Comparison of ENCODE assay signal across 15 cellular contexts in genomic region chr21:36839123-36839522, GRCh38.
DNase-seq lines count a peak whose midpoint lies in the region; ATAC-seq and TF ChIP-seq lines count a peak whose summit lies in the region.
"Had no signal": no experiment of that assay in that cellular context is flagged by ENCODE, and none has a peak within 500 bp of the region (broad histone marks: within the 10 kb centered on the region; RNA-seq: fewer than 3 reads in every experiment).

No MANE protein-coding gene starts in this region.

- H3K4me1 ChIP-seq in HAP-1: no peaks in the 10 kb centered on the region

- H3K4me1 Mint-ChIP-seq in activated T-helper 17 cell treated with anti-CD3 and anti-CD28 coated beads, Interleukin-2, amount 50 U/mL, for 72 hours: peaks cover 5% of the 10 kb centered on the region
- H3K4me1 Mint-ChIP-seq: activated B cell treated with CpG ODN at 0.5 μM for 24 hours had no signal

- no peak overlapping the region for H3K4me3 Mint-ChIP-seq in activated T-helper 17 cell treated with anti-CD3 and anti-CD28 coated beads, Interleukin-2, amount 50 U/mL, for 72 hours
- H3K4me3 Mint-ChIP-seq: activated B cell treated with CpG ODN at 0.5 μM for 24 hours had no signal

- peak overlapping the region; percentile 52 for H3K27ac Mint-ChIP-seq in activated T-helper 17 cell treated with anti-CD3 and anti-CD28 coated beads, Interleukin-2, amount 50 U/mL, for 72 hours
- H3K27ac Mint-ChIP-seq: activated B cell treated with CpG ODN at 0.5 μM for 24 hours had no signal

- intact Hi-C loops in cardiac septum (cut with DNase I): loop anchor here (5.0 kb wide), 1 partner anchor 47 kb away; no protein-coding TSS in a partner anchor

- H3K4me3 ChIP-seq in fibroblast of villous mesenchyme (ENCODE audit: low read depth, low read length) (no peak overlapping the region), HAP-1 (no peak overlapping the region)
- H3K4me3 ChIP-seq: smooth muscle cell had no signal

- peak; percentile 26 for DNase-seq in NCI-H1092 treated with DMSO at 0.1 percent for 48 hours (lab: John Stamatoyannopoulos, UW)
- no peak for DNase-seq in NCI-H1092 (lab: John Stamatoyannopoulos, UW)
- peak; percentile 38 for DNase-seq in fibroblast of villous mesenchyme (ENCODE audit: low read depth)
- peak; percentile 39 for DNase-seq in smooth muscle cell of the brain vasculature (ENCODE audit: low read depth, low spot score)
- no peak for DNase-seq in HAP-1 (ENCODE audit: low spot score in 2 of 2)
- DNase-seq in cardiac septum (ENCODE audit: low spot score): no peak
- DNase-seq: activated B cell treated with CpG ODN at 0.5 μM for 24 hours; activated naive CD4-positive, alpha-beta T cell; central memory CD4-positive, alpha-beta T cell; erythroblast; mammary epithelial cell had no signal

- in situ Hi-C loops in HAP-1 (cut with MboI; ENCODE audit: low sequenced_read_pairs): no loop called here

- TF ChIP-seq CTCF in fibroblast of villous mesenchyme (IDR thresholded peaks at IDR 0.05; ENCODE audit: insufficient read depth, low read depth, low read length): no peak

- no peaks in the 10 kb centered on the region for H3K27me3 Mint-ChIP-seq in activated T-helper 17 cell treated with anti-CD3 and anti-CD28 coated beads, Interleukin-2, amount 50 U/mL, for 72 hours
- H3K27me3 Mint-ChIP-seq: activated B cell treated with CpG ODN at 0.5 μM for 24 hours had no signal

- H3K36me3 ChIP-seq in HAP-1 (replicated peaks): no peaks in the 10 kb centered on the region

- no peaks in the 10 kb centered on the region for H3K9me3 Mint-ChIP-seq in activated T-helper 17 cell treated with anti-CD3 and anti-CD28 coated beads, Interleukin-2, amount 50 U/mL, for 72 hours
- H3K9me3 Mint-ChIP-seq: activated B cell treated with CpG ODN at 0.5 μM for 24 hours had no signal

- H3K36me3 Mint-ChIP-seq in activated T-helper 17 cell treated with anti-CD3 and anti-CD28 coated beads, Interleukin-2, amount 50 U/mL, for 72 hours (ENCODE audit: low read depth): no peaks in the 10 kb centered on the region

- H3K27me3 ChIP-seq in HAP-1 (ENCODE audit: low read depth): no peaks in the 10 kb centered on the region

- no peaks in the 10 kb centered on the region for H3K9me3 ChIP-seq in HAP-1

- ATAC-seq in activated T-helper 17 cell treated with anti-CD3 and anti-CD28 coated beads, Interleukin-2, amount 50 U/mL, for 72 hours (replicated peaks): no peak
- no peak for ATAC-seq in HG02970 (IDR thresholded peaks at IDR 0.05; ENCODE audit: low FRiP score, unreplicated experiment)
- ATAC-seq: HCT116 had no signal

Comparison
In these comparisons a context has a peak if more than half of its experiments do, and no peak if none do; other contexts are left out.
1. DNase-seq: peak in NCI-H1092 treated with DMSO at 0.1 percent for 48 hours (single experiment), fibroblast of villous mesenchyme (single experiment) and smooth muscle cell of the brain vasculature (single experiment); none in NCI-H1092 (single experiment), HAP-1 (0 of 2) and cardiac septum (single experiment).